Comparison of ENCODE assay signal across 1 cellular context in genomic region chr1:11790101-11790879, GRCh38.
TF ChIP-seq lines count a peak whose summit lies in the region.

No MANE protein-coding gene starts in this region.

TF ChIP-seq in K562, 482 proteins besides CTCF, POLR2A, EP300 and RAD21 (continued from another document):
- TF ChIP-seq ZNF639 (CRISPR knock-in tag; conservative IDR thresholded peaks at IDR 0.05 in 1 of 2, IDR thresholded peaks at IDR 0.05 in 1 of 2) (peak in 1 of 2 experiments; percentile 34; a peak in 1 of 4 replicates), PTRF (tag; IDR thresholded peaks at IDR 0.05) (no peak), HOXB6 (CRISPR knock-in tag; IDR thresholded peaks at IDR 0.05; ENCODE audit: borderline replicate concordance) (no peak)
